Comparison of ENCODE assay signal across 20 cellular contexts in the genomic region with DNA sequence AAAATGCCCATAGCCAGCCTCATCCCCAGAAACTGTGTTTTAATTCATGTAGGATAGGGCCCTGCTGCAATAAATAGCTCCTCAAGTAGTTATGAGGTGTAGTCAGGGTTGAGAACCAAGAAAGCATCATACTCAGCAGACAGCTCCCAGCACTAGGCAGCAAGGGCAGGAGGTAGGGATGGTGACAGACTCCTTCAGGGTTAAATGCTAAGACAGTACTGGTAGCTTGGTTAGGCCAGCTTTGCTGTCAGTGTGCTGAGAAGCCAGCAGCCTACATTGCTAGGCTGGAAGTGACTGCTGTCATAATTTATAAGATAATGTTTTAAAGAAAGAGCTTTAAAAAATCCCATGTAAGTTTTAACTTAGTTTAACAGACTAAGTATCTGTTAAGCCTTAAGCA.
"Had no signal": no experiment of that assay in that cellular context is flagged by ENCODE, and none has a peak within 500 bp of the region (broad histone marks: within the 10 kb centered on the region; RNA-seq: fewer than 3 reads in every experiment).

No MANE protein-coding gene starts in this region.

- H3K4me3 Mint-ChIP-seq: mesothelial cell of epicardium, naive B cell had no signal

- H3K4me3 ChIP-seq: coronary artery, dorsolateral prefrontal cortex, esophagus muscularis mucosa, gastrocnemius medialis, heart right ventricle, left lung, lower lobe of right lung, mucosa of descending colon had no signal

- H3K4me1 ChIP-seq: esophagus muscularis mucosa, gastrocnemius medialis, heart right ventricle, left lung, lower lobe of right lung had no signal

- H3K36me3 Mint-ChIP-seq: mesothelial cell of epicardium, naive B cell had no signal

- H3K4me1 Mint-ChIP-seq: naive B cell had no signal

- H3K27me3 ChIP-seq: esophagus muscularis mucosa, gastrocnemius medialis, left lung had no signal

- H3K27ac Mint-ChIP-seq: mesothelial cell of epicardium, naive B cell had no signal

- H3K9me3 ChIP-seq: esophagus muscularis mucosa, gastrocnemius medialis, heart right ventricle, left lung, lower lobe of right lung, mucosa of descending colon had no signal

- DNase-seq: dermis blood vessel endothelial cell; dorsolateral prefrontal cortex; effector CD4-positive, alpha-beta T cell; effector memory CD4-positive, alpha-beta T cell; foreskin fibroblast; foreskin melanocyte; gastrocnemius medialis; glutamatergic neuron; heart right ventricle; hippocampal formation; left cardiac atrium; left ventricle myocardium superior; lower lobe of right lung; mesenchymal stem cell; mucosa of descending colon; naive B cell had no signal

- H3K36me3 ChIP-seq: esophagus muscularis mucosa, gastrocnemius medialis, heart right ventricle, left lung, lower lobe of right lung had no signal

- H3K9me3 Mint-ChIP-seq: mesothelial cell of epicardium, naive B cell had no signal

- ATAC-seq: gastrocnemius medialis, heart right ventricle, left cardiac atrium, left lung, left ventricle myocardium superior, lower lobe of right lung, mucosa of descending colon had no signal

- H3K27ac ChIP-seq: coronary artery, dorsolateral prefrontal cortex, esophagus muscularis mucosa, gastrocnemius medialis, heart right ventricle, left lung, lower lobe of right lung had no signal
